8 cellular contexts compared by ENCODE assay signal in the genomic region with DNA sequence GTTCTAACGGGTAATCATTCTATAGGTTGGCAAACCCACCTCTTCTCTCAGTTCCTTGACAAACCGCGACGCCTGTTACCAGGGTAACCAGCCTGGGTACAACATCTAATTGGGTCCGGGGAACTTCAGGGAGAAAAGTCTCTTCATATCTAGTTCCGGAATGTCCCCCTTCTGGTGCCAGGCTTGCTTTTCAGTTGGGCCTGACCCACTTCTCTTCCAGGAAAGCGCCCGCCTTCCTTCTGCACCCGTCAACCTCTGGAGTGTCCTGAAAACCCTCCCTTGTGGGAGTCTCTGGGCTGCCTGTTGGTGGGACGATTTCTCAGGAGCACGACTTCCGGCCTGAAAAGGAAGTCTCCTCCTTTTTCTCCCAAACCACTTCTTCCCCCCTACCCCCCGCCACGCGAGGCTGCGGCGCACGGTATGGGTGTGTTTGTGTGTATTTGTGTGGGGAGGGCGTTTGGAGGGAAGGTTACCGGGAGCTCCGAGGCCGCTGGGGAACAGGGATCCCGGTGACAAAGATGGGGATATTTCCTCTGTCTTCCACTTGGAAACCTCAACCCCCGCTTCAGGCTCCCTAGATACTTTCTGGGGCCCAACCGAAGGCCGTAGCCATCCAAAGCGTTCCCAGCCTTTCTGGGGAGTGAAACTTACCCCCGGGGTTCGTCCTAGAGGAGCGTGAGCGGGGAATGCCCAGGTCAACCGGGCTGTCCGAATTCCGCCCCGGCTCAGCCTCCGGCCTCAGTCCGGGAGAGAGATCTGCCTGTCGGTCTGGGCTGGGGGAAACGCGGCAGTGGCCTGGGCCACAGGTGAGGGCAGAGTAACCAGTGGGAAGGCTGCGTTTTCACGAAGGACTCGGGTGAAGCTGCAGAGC. TPM values are rescaled to one million over a fixed set of nuclear protein-coding genes. Genes with fewer than 3 reads are reported as not detected.
DNase-seq lines count a peak whose midpoint lies in the region; ATAC-seq, FAIRE-seq and TF ChIP-seq lines count a peak whose summit lies in the region.

A gene with protein sequence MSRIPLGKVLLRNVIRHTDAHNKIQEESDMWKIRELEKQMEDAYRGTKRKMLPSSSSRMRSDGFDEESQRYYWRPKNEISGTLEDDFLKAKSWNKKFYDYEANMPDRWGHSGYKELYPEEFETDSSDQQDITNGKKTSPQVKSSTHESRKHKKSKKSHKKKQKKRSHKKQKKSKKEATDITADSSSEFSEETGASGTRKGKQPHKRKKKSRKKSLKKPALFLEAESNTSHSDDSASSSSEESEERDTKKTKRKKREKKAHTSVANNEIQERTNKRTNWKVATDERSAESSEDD (plus strand): TSS at position 359 of the 871 bp plus-strand sequence. CDS start 1,276 bp downstream, outside the sequence.
A gene with protein sequence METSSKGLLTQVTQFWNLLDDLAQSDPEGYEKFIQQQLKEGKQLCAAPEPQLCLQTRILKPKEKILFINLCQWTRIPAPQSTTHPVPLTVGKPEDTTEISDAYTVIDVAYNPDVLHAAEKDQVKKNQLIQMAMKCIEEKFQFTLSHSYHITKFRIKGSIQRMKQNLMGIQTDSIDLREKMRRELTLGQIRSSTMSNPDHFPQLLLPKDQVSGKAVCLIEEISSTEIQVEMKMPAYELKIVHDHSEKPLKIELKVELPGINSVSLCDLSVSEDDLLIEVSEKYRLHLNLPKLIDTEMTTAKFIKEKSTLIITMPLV (minus strand): TSS at position 77 of the 871 bp plus-strand sequence. CDS start 843 bp downstream, outside the sequence.

- intact Hi-C loops in Right ventricle myocardium superior (cut with DNase I): no loop called here
- intact Hi-C loops in pancreas (cut with DNase I): no loop called here
- intact Hi-C loops in thyroid gland (cut with DNase I): no loop called here

- no peaks in the 10 kb centered on the region for H3K9me3 Mint-ChIP-seq in activated naive CD8-positive, alpha-beta T cell treated with anti-CD3 and anti-CD28 coated beads for 36 hours

- no peak for FAIRE-seq in pancreas (lab: Jason Lieb, UNC)

- no peaks in the 10 kb centered on the region for H3K27me3 ChIP-seq in pancreas
- no peaks in the 10 kb centered on the region for H3K27me3 ChIP-seq in thyroid gland

- H3K4me1 ChIP-seq in pancreas (peaks cover 0 to 8% (median 3%) of the 10 kb centered on the region in 3 donors), thyroid gland (peaks cover 7 to 8% of the 10 kb centered on the region in 2 donors)

- peak; percentile 80 for ATAC-seq in HG02571 (IDR thresholded peaks at IDR 0.05; ENCODE audit: unreplicated experiment)
- peak; percentile 93 for ATAC-seq in SK-N-SH treated with all-trans-retinoic acid at 6 μM for 48 hours
- peak; percentile 94 for ATAC-seq in Right ventricle myocardium superior (ENCODE audit: poor library complexity)
- ATAC-seq in pancreas: peak; percentile 94 to 95 (median 95)

- H3K4me3 ChIP-seq in GM08714 (ENCODE audit: low read length) (peak within 1 kb of the TSS; percentile 89), pancreas (peak within 1 kb of the TSS; percentile 38 to 94 (median 72)), thyroid gland (replicated peaks in 1 of 3) (peak within 1 kb of the TSS; percentile 75 to 99 (median 83))

- peak; percentile 58 for DNase-seq in NCI-H1048 (lab: John Stamatoyannopoulos, UW)
- peak; percentile 73 for DNase-seq in activated naive CD8-positive, alpha-beta T cell treated with anti-CD3 and anti-CD28 coated beads for 36 hours
- DNase-seq in Right ventricle myocardium superior: peak; percentile 78
- DNase-seq in pancreas: peak; percentile 63 to 84 (median 75)
- peak; percentile 86 to 89 for DNase-seq in thyroid gland

- peaks cover 32% of the 10 kb centered on the region for H3K4me1 Mint-ChIP-seq in activated naive CD8-positive, alpha-beta T cell treated with anti-CD3 and anti-CD28 coated beads for 36 hours

- H3K36me3 Mint-ChIP-seq in activated naive CD8-positive, alpha-beta T cell treated with anti-CD3 and anti-CD28 coated beads for 36 hours: peaks cover 15% of the 10 kb centered on the region

- H3K36me3 ChIP-seq in pancreas: peaks cover 0 to 9% (median 0%) of the 10 kb centered on the region in 3 donors
- H3K36me3 ChIP-seq in thyroid gland: peaks cover 10% of the 10 kb centered on the region in 2 donors

- peak in 1 of 2 donors; percentile 50 for TF ChIP-seq POLR2A in thyroid gland (IDR thresholded peaks at IDR 0.05)

- peaks cover 11% of the 10 kb centered on the region for H3K27me3 Mint-ChIP-seq in activated naive CD8-positive, alpha-beta T cell treated with anti-CD3 and anti-CD28 coated beads for 36 hours

- H3K27ac ChIP-seq in pancreas (peak within 1 kb of the TSS; percentile 74 to 95 (median 80)), thyroid gland (peak within 1 kb of the TSS; percentile 50 to 91 (median 88))

- H3K9me3 ChIP-seq in pancreas (no peaks in the 10 kb centered on the region), thyroid gland (no peaks in the 10 kb centered on the region)

- TF ChIP-seq CTCF in pancreas (IDR thresholded peaks at IDR 0.05): no peak
- TF ChIP-seq CTCF in thyroid gland (IDR thresholded peaks at IDR 0.05): peak in 3 of 6 experiments; percentile 10 to 41 (median 36)

- H3K4me3 Mint-ChIP-seq in activated naive CD8-positive, alpha-beta T cell treated with anti-CD3 and anti-CD28 coated beads for 36 hours: peak within 1 kb of the TSS; percentile 92

- WGBS in pancreas, 2 donors: 0 to 1% methylated on average over 42 to 43 of the region's 43 CpGs
- 0 to 2% methylated on average over 34 to 35 of the region's 43 CpGs for WGBS in thyroid gland, 2 donors

- peak within 1 kb of the TSS; percentile 97 for H3K27ac Mint-ChIP-seq in activated naive CD8-positive, alpha-beta T cell treated with anti-CD3 and anti-CD28 coated beads for 36 hours

TF ChIP-seq in SK-N-SH treated with all-trans-retinoic acid at 6 μM for 48 hours, 23 proteins besides CTCF, POLR2A, EP300 and RAD21:
- TF ChIP-seq ARNTL (CRISPR knock-in tag; IDR thresholded peaks at IDR 0.05; ENCODE audit: borderline replicate concordance, low read depth): no peak
- TF ChIP-seq ZFP30 (CRISPR knock-in tag; IDR thresholded peaks at IDR 0.05): no peak
- no peak for TF ChIP-seq GLIS3 (CRISPR knock-in tag; IDR thresholded peaks at IDR 0.05)
- TF ChIP-seq TCF4 (CRISPR knock-in tag; IDR thresholded peaks at IDR 0.05; ENCODE audit: borderline replicate concordance): no peak
- TF ChIP-seq ESRRG (CRISPR knock-in tag; IDR thresholded peaks at IDR 0.05): no peak
- TF ChIP-seq, protein P1, sequence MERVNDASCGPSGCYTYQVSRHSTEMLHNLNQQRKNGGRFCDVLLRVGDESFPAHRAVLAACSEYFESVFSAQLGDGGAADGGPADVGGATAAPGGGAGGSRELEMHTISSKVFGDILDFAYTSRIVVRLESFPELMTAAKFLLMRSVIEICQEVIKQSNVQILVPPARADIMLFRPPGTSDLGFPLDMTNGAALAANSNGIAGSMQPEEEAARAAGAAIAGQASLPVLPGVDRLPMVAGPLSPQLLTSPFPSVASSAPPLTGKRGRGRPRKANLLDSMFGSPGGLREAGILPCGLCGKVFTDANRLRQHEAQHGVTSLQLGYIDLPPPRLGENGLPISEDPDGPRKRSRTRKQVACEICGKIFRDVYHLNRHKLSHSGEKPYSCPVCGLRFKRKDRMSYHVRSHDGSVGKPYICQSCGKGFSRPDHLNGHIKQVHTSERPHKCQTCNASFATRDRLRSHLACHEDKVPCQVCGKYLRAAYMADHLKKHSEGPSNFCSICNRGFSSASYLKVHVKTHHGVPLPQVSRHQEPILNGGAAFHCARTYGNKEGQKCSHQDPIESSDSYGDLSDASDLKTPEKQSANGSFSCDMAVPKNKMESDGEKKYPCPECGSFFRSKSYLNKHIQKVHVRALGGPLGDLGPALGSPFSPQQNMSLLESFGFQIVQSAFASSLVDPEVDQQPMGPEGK (CRISPR knock-in tag; IDR thresholded peaks at IDR 0.05; ENCODE audit: borderline replicate concordance): no peak
- no peak for TF ChIP-seq ZNF8 (CRISPR knock-in tag; IDR thresholded peaks at IDR 0.05)
- TF ChIP-seq, protein P2, sequence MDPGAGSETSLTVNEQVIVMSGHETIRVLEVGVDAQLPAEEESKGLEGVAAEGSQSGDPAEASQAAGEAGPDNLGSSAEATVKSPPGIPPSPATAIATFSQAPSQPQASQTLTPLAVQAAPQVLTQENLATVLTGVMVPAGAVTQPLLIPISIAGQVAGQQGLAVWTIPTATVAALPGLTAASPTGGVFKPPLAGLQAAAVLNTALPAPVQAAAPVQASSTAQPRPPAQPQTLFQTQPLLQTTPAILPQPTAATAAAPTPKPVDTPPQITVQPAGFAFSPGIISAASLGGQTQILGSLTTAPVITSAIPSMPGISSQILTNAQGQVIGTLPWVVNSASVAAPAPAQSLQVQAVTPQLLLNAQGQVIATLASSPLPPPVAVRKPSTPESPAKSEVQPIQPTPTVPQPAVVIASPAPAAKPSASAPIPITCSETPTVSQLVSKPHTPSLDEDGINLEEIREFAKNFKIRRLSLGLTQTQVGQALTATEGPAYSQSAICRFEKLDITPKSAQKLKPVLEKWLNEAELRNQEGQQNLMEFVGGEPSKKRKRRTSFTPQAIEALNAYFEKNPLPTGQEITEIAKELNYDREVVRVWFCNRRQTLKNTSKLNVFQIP (CRISPR knock-in tag; IDR thresholded peaks at IDR 0.05; ENCODE audit: borderline replicate concordance, low read depth): no peak
- no peak for TF ChIP-seq CSDC2 (CRISPR knock-in tag; IDR thresholded peaks at IDR 0.05)
- TF ChIP-seq, protein P3, sequence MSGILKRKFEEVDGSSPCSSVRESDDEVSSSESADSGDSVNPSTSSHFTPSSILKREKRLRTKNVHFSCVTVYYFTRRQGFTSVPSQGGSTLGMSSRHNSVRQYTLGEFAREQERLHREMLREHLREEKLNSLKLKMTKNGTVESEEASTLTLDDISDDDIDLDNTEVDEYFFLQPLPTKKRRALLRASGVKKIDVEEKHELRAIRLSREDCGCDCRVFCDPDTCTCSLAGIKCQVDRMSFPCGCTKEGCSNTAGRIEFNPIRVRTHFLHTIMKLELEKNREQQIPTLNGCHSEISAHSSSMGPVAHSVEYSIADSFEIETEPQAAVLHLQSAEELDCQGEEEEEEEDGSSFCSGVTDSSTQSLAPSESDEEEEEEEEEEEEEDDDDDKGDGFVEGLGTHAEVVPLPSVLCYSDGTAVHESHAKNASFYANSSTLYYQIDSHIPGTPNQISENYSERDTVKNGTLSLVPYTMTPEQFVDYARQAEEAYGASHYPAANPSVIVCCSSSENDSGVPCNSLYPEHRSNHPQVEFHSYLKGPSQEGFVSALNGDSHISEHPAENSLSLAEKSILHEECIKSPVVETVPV (CRISPR knock-in tag; IDR thresholded peaks at IDR 0.05): no peak

RNA-seq across cellular contexts. Expression of the first gene that starts in this region (rescaled TPM):
- total RNA-seq in activated naive CD8-positive, alpha-beta T cell treated with anti-CD3 and anti-CD28 coated beads for 36 hours: 10 to 100 TPM; 28.5 to 31.7 TPM
- total RNA-seq in Right ventricle myocardium superior: 6.5 TPM
- total RNA-seq in pancreas: 10 to 100 TPM in 2 of 6 donors, 1 to 10 TPM in 4; 7.5 to 13.4 (median 9.1) TPM
- polyA plus RNA-seq in pancreas: 1 to 10 TPM; 7.0 to 8.5 TPM
- total RNA-seq in thyroid gland: 10 to 100 TPM; 13.2 to 20.8 (median 18.8) TPM

RNA-seq across cellular contexts. Expression of the second gene that starts in this region (rescaled TPM):
- total RNA-seq in activated naive CD8-positive, alpha-beta T cell treated with anti-CD3 and anti-CD28 coated beads for 36 hours: under 1 TPM; 0.32 to 0.82 TPM
- total RNA-seq in Right ventricle myocardium superior: 1.3 TPM
- 1 to 10 TPM in 4 of 6 donors, under 1 TPM in 2; 0.69 to 1.5 (median 1.1) TPM for total RNA-seq in pancreas
- 1 to 10 TPM; 1.2 to 1.5 TPM for polyA plus RNA-seq in pancreas
- 10 to 100 TPM in 3 of 4 donors, 1 to 10 TPM in 1; 6.4 to 12.8 (median 11.1) TPM for total RNA-seq in thyroid gland

Comparison
In these comparisons a context has a peak if more than half of its experiments do, and no peak if none do; other contexts are left out.
1. Peak in every context shown above with its lines: DNase-seq, ATAC-seq, H3K4me3 ChIP-seq and H3K27ac ChIP-seq.